1 cellular context compared by ENCODE assay signal in genomic region chrX:31166416-31166815, GRCh38.
TF ChIP-seq lines count a peak whose summit lies in the region.

No MANE protein-coding gene starts in this region.

TF ChIP-seq in GM23338, 12 proteins besides CTCF, POLR2A, EP300 and RAD21:
- TF ChIP-seq ZNF462 (CRISPR knock-in tag; IDR thresholded peaks at IDR 0.05), result no peak
- no peak for TF ChIP-seq NANOG (IDR thresholded peaks at IDR 0.05; ENCODE audit: borderline replicate concordance)
- TF ChIP-seq ZNF114 (CRISPR knock-in tag; IDR thresholded peaks at IDR 0.05), result no peak
- TF ChIP-seq CREB1 (CRISPR knock-in tag; IDR thresholded peaks at IDR 0.05; ENCODE audit: low read depth), result no peak
- TF ChIP-seq EZH2 (IDR thresholded peaks at IDR 0.05; ENCODE audit: low read depth, unreplicated experiment), result no peak
- TF ChIP-seq JUNB (IDR thresholded peaks at IDR 0.05; ENCODE audit: unreplicated experiment), result no peak
- TF ChIP-seq POLR2AphosphoS5 (IDR thresholded peaks at IDR 0.05; ENCODE audit: low read depth), result no peak
- TF ChIP-seq ZNF331 (CRISPR knock-in tag; IDR thresholded peaks at IDR 0.05; ENCODE audit: low read depth), result no peak
- TF ChIP-seq STAT1 (IDR thresholded peaks at IDR 0.05; ENCODE audit: unreplicated experiment), result no peak
- TF ChIP-seq ETS1 (IDR thresholded peaks at IDR 0.05), result no peak
- no peak for TF ChIP-seq EZH2phosphoT487 (IDR thresholded peaks at IDR 0.05; ENCODE audit: unreplicated experiment)
- no peak for TF ChIP-seq REST (IDR thresholded peaks at IDR 0.05; ENCODE audit: unreplicated experiment)
